In genomic region chrX:134548257-134548732, GRCh38 we compare ENCODE assay signal across 8 cellular contexts.
DNase-seq lines count a peak whose midpoint lies in the region; ATAC-seq, FAIRE-seq and TF ChIP-seq lines count a peak whose summit lies in the region.

No MANE protein-coding gene starts in this region.

- peaks cover 12% of the 10 kb centered on the region for H3K36me3 Mint-ChIP-seq in Caco-2 (ENCODE audit: insufficient read depth, unreplicated experiment)
- peaks cover 15% of the 10 kb centered on the region for H3K36me3 Mint-ChIP-seq in activated T-helper 17 cell treated with anti-CD3 and anti-CD28 coated beads, Interleukin-2, amount 50 U/mL, for 72 hours (ENCODE audit: low read depth)

- H3K4me3 ChIP-seq in Caco-2 (ENCODE audit: low read depth, low read length) (peak overlapping the region; percentile 77), HepG2 (replicated peaks in 1 of 3; ENCODE audit: insufficient read depth in 1 of 3, low read depth in 2 of 3, low read length in 3 of 3) (no peak overlapping the region)

- intact Hi-C loops in Caco-2 (cut with micrococcal nuclease; ENCODE audit: unreplicated experiment), result no loop called here
- intact Hi-C loops in HepG2 (cut with micrococcal nuclease; ENCODE audit: unreplicated experiment), result no loop called here

- TF ChIP-seq POLR2A in HepG2 (IDR thresholded peaks at IDR 0.05; ENCODE audit: insufficient read depth in 1 of 2, low read depth in 2 of 2, low read length in 2 of 2), result no peak

- no peak overlapping the region for H3K27ac ChIP-seq in HepG2 (ENCODE audit: extremely low read length, insufficient read depth, low read length)

- H3K4me1 Mint-ChIP-seq in Caco-2 (ENCODE audit: low read depth, unreplicated experiment), result no peaks in the 10 kb centered on the region
- peaks cover 11% of the 10 kb centered on the region for H3K4me1 Mint-ChIP-seq in activated T-helper 17 cell treated with anti-CD3 and anti-CD28 coated beads, Interleukin-2, amount 50 U/mL, for 72 hours

- H3K9ac ChIP-seq in HepG2 (ENCODE audit: insufficient read depth, low read depth, low read length), result no peak overlapping the region

- BruUV-seq in Caco-2 (replicated peaks; lab: Mats Ljungman, UMichigan) (no TSS peak), HepG2 (replicated peaks; lab: Mats Ljungman, UMichigan) (no TSS peak)

- H4K20me1 ChIP-seq in HepG2 (ENCODE audit: insufficient read depth, low read length), result no peaks in the 10 kb centered on the region

- DNase-seq in Caco-2 (no peak), HepG2 (ENCODE audit: low spot score) (no peak), pons (ENCODE audit: low spot score) (no peak), NCI-H1436 (lab: John Stamatoyannopoulos, UW) (no peak)
- no peak for DNase-seq in stimulated activated CD4-positive, alpha-beta T cell treated with anti-CD3 and anti-CD28 coated beads, Interleukin-4, amount 100 ng/mL, for 24 hours

- ATAC-seq in HG02885 (IDR thresholded peaks at IDR 0.05; ENCODE audit: poor library complexity, unreplicated experiment) (peak; percentile 34), HepG2 (no peak), GM21737 (IDR thresholded peaks at IDR 0.05; ENCODE audit: unreplicated experiment) (no peak)
- no peak for ATAC-seq in activated T-helper 17 cell treated with anti-CD3 and anti-CD28 coated beads, Interleukin-2, amount 50 U/mL, for 72 hours (replicated peaks)

- H3K4me2 ChIP-seq in HepG2 (ENCODE audit: low read depth, low read length), result no peak overlapping the region

- no peaks in the 10 kb centered on the region for H3K9me3 ChIP-seq in Caco-2
- no peaks in the 10 kb centered on the region for H3K9me3 ChIP-seq in HepG2 (ENCODE audit: low read length)

- no peak overlapping the region for H2AFZ ChIP-seq in HepG2 (ENCODE audit: low read length)

- peak overlapping the region; percentile 99 for H3K4me3 Mint-ChIP-seq in Caco-2 (ENCODE audit: unreplicated experiment)
- peak overlapping the region; percentile 77 for H3K4me3 Mint-ChIP-seq in activated T-helper 17 cell treated with anti-CD3 and anti-CD28 coated beads, Interleukin-2, amount 50 U/mL, for 72 hours

- TF ChIP-seq RAD21 in HepG2 (CRISPR knock-in tag; IDR thresholded peaks at IDR 0.05), result no peak

- CTCF ChIA-PET in Caco-2 (lab: Charles Lee) (no interaction called here), HepG2 (lab: Yijun Ruan, JAX; ENCODE audit: low intra/inter-chr PET ratio, low total read pairs) (no interaction called here)

- POLR2A ChIA-PET in Caco-2 (lab: Charles Lee), result no interaction called here
- POLR2A ChIA-PET in HepG2 (lab: Yijun Ruan, JAX), result no interaction called here

- H3K27me3 ChIP-seq in Caco-2 (replicated peaks; ENCODE audit: control insufficient read depth, insufficient read depth, low read length) (no peaks in the 10 kb centered on the region), HepG2 (ENCODE audit: control insufficient read depth in 1 of 2, insufficient read depth in 2 of 2, low read length in 2 of 2) (peaks cover 0 to 13% of the 10 kb centered on the region in 2 experiments; a peak in 1 of 5 replicates)

- H3K27me3 Mint-ChIP-seq in Caco-2 (ENCODE audit: insufficient read depth, unreplicated experiment), result no peaks in the 10 kb centered on the region
- H3K27me3 Mint-ChIP-seq in activated T-helper 17 cell treated with anti-CD3 and anti-CD28 coated beads, Interleukin-2, amount 50 U/mL, for 72 hours, result peaks cover 19% of the 10 kb centered on the region

- no peaks in the 10 kb centered on the region for H3K79me2 ChIP-seq in HepG2 (ENCODE audit: insufficient read depth, low read length)

- H3K27ac Mint-ChIP-seq in Caco-2 (ENCODE audit: unreplicated experiment), result peak overlapping the region; percentile 98
- no peak overlapping the region for H3K27ac Mint-ChIP-seq in activated T-helper 17 cell treated with anti-CD3 and anti-CD28 coated beads, Interleukin-2, amount 50 U/mL, for 72 hours

- in situ Hi-C loops in HepG2 (cut with HindIII; ENCODE audit: extremely low pct_ligation_motif_present, low pct_unique_long_range_greater_than_20kb), result no loop called here

- no peaks in the 10 kb centered on the region; the same call in 1 of the 2 replicates for H3K4me1 ChIP-seq in Caco-2
- H3K4me1 ChIP-seq in HepG2 (ENCODE audit: insufficient read depth, low read length), result no peaks in the 10 kb centered on the region

- WGBS in HepG2 (ENCODE audit: low lambda C conversion rate), result 28% methylated on average over 15 of the region's 15 CpGs

- FAIRE-seq in HepG2 (lab: Jason Lieb, UNC), result no peak

- no peaks in the 10 kb centered on the region for H3K36me3 ChIP-seq in Caco-2 (ENCODE audit: control insufficient read depth, insufficient read depth, low read length)
- no peaks in the 10 kb centered on the region for H3K36me3 ChIP-seq in HepG2 (replicated peaks in 1 of 2; ENCODE audit: control insufficient read depth in 1 of 2, insufficient read depth in 2 of 2, low read length in 2 of 2)

- TF ChIP-seq CTCF in Caco-2 (IDR thresholded peaks at IDR 0.05; ENCODE audit: insufficient read depth in 1 of 2, low read depth in 1 of 2, low read length in 1 of 2, severe bottlenecking in 1 of 2, unreplicated experiment in 1 of 2), result no peak
- no peak for TF ChIP-seq CTCF in HepG2 (CRISPR knock-in tag; IDR thresholded peaks at IDR 0.05)

- H3K9me3 Mint-ChIP-seq in Caco-2 (ENCODE audit: unreplicated experiment), result no peaks in the 10 kb centered on the region
- H3K9me3 Mint-ChIP-seq in activated T-helper 17 cell treated with anti-CD3 and anti-CD28 coated beads, Interleukin-2, amount 50 U/mL, for 72 hours, result no peaks in the 10 kb centered on the region

- TF ChIP-seq EP300 in HepG2 (IDR thresholded peaks at IDR 0.05; ENCODE audit: low read depth in 2 of 2, low read length in 2 of 2) (no peak), HepG2 (CRISPR knock-in tag; IDR thresholded peaks at IDR 0.05; ENCODE audit: borderline replicate concordance) (no peak)

TF ChIP-seq in HepG2, 621 proteins besides CTCF, POLR2A, EP300 and RAD21:
- TF ChIP-seq RNF2 (conservative IDR thresholded peaks at IDR 0.05; ENCODE audit: low read depth), result 0 out of 2 replicates have a peak, but pooled peaks have one; percentile 40
- TF ChIP-seq ZNF749 (CRISPR knock-in tag; IDR thresholded peaks at IDR 0.05; ENCODE audit: borderline replicate concordance), result no peak
- no peak for TF ChIP-seq THAP9 (CRISPR knock-in tag; IDR thresholded peaks at IDR 0.05; ENCODE audit: borderline replicate concordance)
